26 cellular contexts compared by ENCODE assay signal in the genomic region with DNA sequence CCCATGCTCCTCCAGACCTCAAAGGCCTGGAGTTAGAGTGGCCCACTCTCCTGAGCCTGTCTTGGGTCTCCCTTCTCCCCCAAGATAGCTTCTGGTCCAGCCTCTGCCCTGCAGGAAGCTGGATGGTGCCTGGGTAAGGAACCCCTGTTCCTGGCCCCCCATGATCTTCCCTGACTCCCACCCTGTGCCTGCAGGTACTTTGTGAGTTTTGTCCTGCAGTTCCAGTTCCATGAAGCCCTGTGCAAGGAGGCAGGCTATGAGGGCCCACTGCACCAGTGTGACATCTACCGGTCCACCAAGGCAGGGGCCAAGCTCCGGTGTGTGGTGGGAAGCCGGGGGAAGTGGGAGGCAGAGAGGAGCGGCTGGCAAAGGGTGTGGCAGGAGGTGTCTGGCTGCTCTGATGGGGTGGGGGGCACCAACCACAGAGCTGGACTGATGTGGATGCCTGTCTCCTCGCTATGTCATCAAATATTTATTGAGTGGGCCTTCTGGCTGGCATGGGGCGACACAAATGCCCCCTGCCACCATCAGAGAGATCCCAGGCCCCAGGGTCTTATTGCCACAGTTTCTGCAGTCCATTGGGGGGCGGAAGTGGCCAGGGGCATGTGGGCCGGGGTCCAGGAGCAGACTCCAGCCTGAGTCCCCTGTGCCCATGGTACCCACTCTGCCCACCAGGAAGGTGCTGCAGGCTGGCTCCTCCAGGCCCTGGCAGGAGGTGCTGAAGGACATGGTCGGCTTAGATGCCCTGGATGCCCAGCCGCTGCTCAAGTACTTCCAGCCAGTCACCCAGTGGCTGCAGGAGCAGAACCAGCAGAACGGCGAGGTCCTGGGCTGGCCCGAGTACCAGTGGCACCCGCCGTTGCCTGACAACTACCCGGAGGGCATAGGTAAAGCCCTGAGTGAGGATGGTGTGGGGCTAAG. TPM values are rescaled to one million over a fixed set of nuclear protein-coding genes. Genes with fewer than 3 reads are reported as not detected.
"Had no signal": no experiment of that assay in that cellular context is flagged by ENCODE, and none has a peak within 500 bp of the region (broad histone marks: within the 10 kb centered on the region; RNA-seq: fewer than 3 reads in every experiment).

No MANE protein-coding gene starts in this region.

- H3K9me3 ChIP-seq: heart left ventricle, mucosa of descending colon, spleen, suprapubic skin, thyroid gland, uterus had no signal

- H3K4me1 ChIP-seq: uterus had no signal

- DNase-seq: dorsolateral prefrontal cortex; effector CD8-positive, alpha-beta T cell; hippocampal formation; mammary epithelial cell; mucosa of descending colon; nucleus accumbens; spleen; stimulated activated CD4-positive, alpha-beta T cell treated with anti-CD3 and anti-CD28 coated beads, Interleukin-2, amount 100 ng/mL, for 24 hours; stimulated activated CD4-positive, alpha-beta T cell treated with anti-CD3 and anti-CD28 coated beads, Interleukin-4, amount 100 ng/mL, for 4 hours; stimulated activated naive CD4-positive, alpha-beta T cell; thyroid gland; uterus had no signal

- H3K27ac ChIP-seq: coronary artery, dorsolateral prefrontal cortex, heart left ventricle, spleen, suprapubic skin, thyroid gland, uterus had no signal

- ATAC-seq: esophagus mucosa; heart left ventricle; left lobe of liver; mucosa of descending colon; naive thymus-derived CD8-positive, alpha-beta T cell; sciatic nerve had no signal

- H3K27me3 ChIP-seq: suprapubic skin, thyroid gland, uterus had no signal

- H3K4me3 ChIP-seq: coronary artery, dorsolateral prefrontal cortex, heart left ventricle, mucosa of descending colon, spleen, suprapubic skin, thyroid gland, uterus had no signal

- H3K36me3 ChIP-seq: spleen, thyroid gland, uterus had no signal

RNA-seq across cellular contexts. Expression of a gene that starts 39.2 kb away (rescaled TPM):
- total RNA-seq: chondrocyte; esophagus mucosa; fibroblast of lung; frontal cortex; glomerular endothelial cell; heart left ventricle; left lobe of liver; mammary epithelial cell; naive thymus-derived CD8-positive, alpha-beta T cell; pulmonary artery endothelial cell; sciatic nerve; skeletal muscle tissue; spleen; suprapubic skin; uterus had no signal
- polyA plus RNA-seq: fibroblast of lung; mammary epithelial cell; naive thymus-derived CD8-positive, alpha-beta T cell; neural cell; spleen had no signal
